ENCODE assay signal across 8 cellular contexts in genomic region chr10:89837173-89838001, GRCh38.
A peak's percentile ranks its signal among the peaks of the same experiment; 100 is the strongest.
DNase-seq lines count a peak whose midpoint lies in the region; ATAC-seq and TF ChIP-seq lines count a peak whose summit lies in the region.

No MANE protein-coding gene starts in this region.

- intact Hi-C loops in Caco-2 (cut with micrococcal nuclease; ENCODE audit: unreplicated experiment) (no loop called here), posterior vena cava (cut with DNase I) (loop anchor here in 1 of 2 donors (5.0 kb wide), 1 partner anchor 215 kb away; no protein-coding TSS in a partner anchor)

- H3K27me3 ChIP-seq in Caco-2 (replicated peaks; ENCODE audit: control insufficient read depth, insufficient read depth, low read length): no peaks in the 10 kb centered on the region

- no peak overlapping the region for H3K27ac Mint-ChIP-seq in Caco-2 (ENCODE audit: unreplicated experiment)
- H3K27ac Mint-ChIP-seq in activated CD8-positive, alpha-beta memory T cell treated with anti-CD3 and anti-CD28 coated beads, Interleukin-2, amount 10 ng/mL, durations not matched to agents 7 days and 5 days: peak overlapping the region; percentile 46

- H3K27me3 Mint-ChIP-seq in Caco-2 (ENCODE audit: insufficient read depth, unreplicated experiment): no peaks in the 10 kb centered on the region
- peaks cover 38% of the 10 kb centered on the region for H3K27me3 Mint-ChIP-seq in activated CD8-positive, alpha-beta memory T cell treated with anti-CD3 and anti-CD28 coated beads, Interleukin-2, amount 10 ng/mL, durations not matched to agents 7 days and 5 days

- H3K9me3 ChIP-seq in Caco-2: no peaks in the 10 kb centered on the region

- CTCF ChIA-PET in Caco-2 (lab: Charles Lee): no interaction called here
- CTCF ChIA-PET in activated CD8-positive, alpha-beta memory T cell treated with anti-CD3 and anti-CD28 coated beads, Interleukin-2, amount 10 ng/mL, durations not matched to agents 7 days and 5 days (lab: Charles Lee): interaction anchor here (0.7 to 1.3 kb wide), 3 partner anchors 11 to 42 kb away, joined by 3 read pairs; no protein-coding TSS in a partner anchor

- H3K4me1 Mint-ChIP-seq in Caco-2 (ENCODE audit: low read depth, unreplicated experiment): no peaks in the 10 kb centered on the region
- peaks cover 5% of the 10 kb centered on the region for H3K4me1 Mint-ChIP-seq in activated CD8-positive, alpha-beta memory T cell treated with anti-CD3 and anti-CD28 coated beads, Interleukin-2, amount 10 ng/mL, durations not matched to agents 7 days and 5 days

- H3K4me3 Mint-ChIP-seq in Caco-2 (ENCODE audit: unreplicated experiment): peak overlapping the region; percentile 71
- H3K4me3 Mint-ChIP-seq in activated CD8-positive, alpha-beta memory T cell treated with anti-CD3 and anti-CD28 coated beads, Interleukin-2, amount 10 ng/mL, durations not matched to agents 7 days and 5 days: peak overlapping the region; percentile 71

- no TSS peak for BruUV-seq in Caco-2 (replicated peaks; lab: Mats Ljungman, UMichigan)

- no peaks in the 10 kb centered on the region for H3K9me3 Mint-ChIP-seq in Caco-2 (ENCODE audit: unreplicated experiment)
- no peaks in the 10 kb centered on the region for H3K9me3 Mint-ChIP-seq in activated CD8-positive, alpha-beta memory T cell treated with anti-CD3 and anti-CD28 coated beads, Interleukin-2, amount 10 ng/mL, durations not matched to agents 7 days and 5 days (ENCODE audit: low read depth)

- H3K4me1 ChIP-seq in Caco-2: no peaks in the 10 kb centered on the region

- TF ChIP-seq CTCF in Caco-2 (IDR thresholded peaks at IDR 0.05; ENCODE audit: insufficient read depth in 1 of 2, low read depth in 1 of 2, low read length in 1 of 2, severe bottlenecking in 1 of 2, unreplicated experiment in 1 of 2): no peak

- H3K4me3 ChIP-seq in Caco-2 (ENCODE audit: low read depth, low read length): peak overlapping the region; percentile 31

- no peaks in the 10 kb centered on the region for H3K36me3 Mint-ChIP-seq in Caco-2 (ENCODE audit: insufficient read depth, unreplicated experiment)
- no peaks in the 10 kb centered on the region for H3K36me3 Mint-ChIP-seq in activated CD8-positive, alpha-beta memory T cell treated with anti-CD3 and anti-CD28 coated beads, Interleukin-2, amount 10 ng/mL, durations not matched to agents 7 days and 5 days

- DNase-seq in Caco-2 (peak in 1 of 2 experiments; percentile 18), fibroblast of gingiva (ENCODE audit: low read depth) (peak; percentile 17), posterior vena cava (ENCODE audit: low spot score) (peak; percentile 81), NCI-H524 (lab: John Stamatoyannopoulos, UW) (no peak), NCI-H1436 treated with DMSO at 0.1 percent for 48 hours (lab: John Stamatoyannopoulos, UW) (no peak), UCSD-AML1 (lab: John Stamatoyannopoulos, UW; ENCODE audit: unreplicated experiment) (no peak)
- peak; percentile 44 for DNase-seq in activated CD8-positive, alpha-beta memory T cell treated with anti-CD3 and anti-CD28 coated beads, Interleukin-2, amount 10 ng/mL, durations not matched to agents 7 days and 5 days

- POLR2A ChIA-PET in Caco-2 (lab: Charles Lee): no interaction called here

- ATAC-seq in HG02642 (IDR thresholded peaks at IDR 0.05; ENCODE audit: poor library complexity, unreplicated experiment): peak; percentile 57
- ATAC-seq in activated CD8-positive, alpha-beta memory T cell treated with anti-CD3 and anti-CD28 coated beads, Interleukin-2, amount 10 ng/mL, durations not matched to agents 7 days and 5 days: peak; percentile 72

- H3K36me3 ChIP-seq in Caco-2 (ENCODE audit: control insufficient read depth, insufficient read depth, low read length): no peaks in the 10 kb centered on the region

Comparison
In these comparisons a context has a peak if more than half of its experiments do, and no peak if none do; other contexts are left out.
1. DNase-seq: peak in activated CD8-positive, alpha-beta memory T cell treated with anti-CD3 and anti-CD28 coated beads, Interleukin-2, amount 10 ng/mL, durations not matched to agents 7 days and 5 days (single experiment), fibroblast of gingiva (single experiment) and posterior vena cava (single experiment); none in NCI-H524 (0 of 2), NCI-H1436 treated with DMSO at 0.1 percent for 48 hours (single experiment) and UCSD-AML1 (single experiment).